Comparison of ENCODE assay signal across 8 cellular contexts in genomic region chr9:108933641-108934322, GRCh38. TPM values are rescaled to one million over a fixed set of nuclear protein-coding genes. Genes with fewer than 3 reads are reported as not detected.
DNase-seq lines count a peak whose midpoint lies in the region; ATAC-seq and TF ChIP-seq lines count a peak whose summit lies in the region.

ELP1 (minus strand) TSS chr9:108934124; CDS start chr9:108931146, 2,978 bp downstream.

- TF ChIP-seq CTCF in AG04450 (IDR thresholded peaks at IDR 0.05; ENCODE audit: low read depth, low read length): peak; percentile 44
- TF ChIP-seq CTCF in WERI-Rb-1 (IDR thresholded peaks at IDR 0.05; ENCODE audit: low read depth, low read length): peak; percentile 68
- peak in 1 of 2 donors; percentile 53 for TF ChIP-seq CTCF in mammary epithelial cell (conservative IDR thresholded peaks at IDR 0.05 in 1 of 2, IDR thresholded peaks at IDR 0.05 in 1 of 2; ENCODE audit: extremely low read depth in 1 of 2, insufficient read depth in 1 of 2, low read depth in 1 of 2, low read length in 2 of 2)
- TF ChIP-seq CTCF in spleen (IDR thresholded peaks at IDR 0.05 in 8 of 11, conservative IDR thresholded peaks at IDR 0.05 in 3 of 11): peak in 7 of 11 experiments; percentile 15 to 37 (median 26)

- peak within 1 kb of the TSS; percentile 97 for H2AFZ ChIP-seq in mammary epithelial cell (ENCODE audit: low read depth, low read length)

- H3K36me3 ChIP-seq in WERI-Rb-1 (peaks cover 37% of the 10 kb centered on the region), mammary epithelial cell (ENCODE audit: insufficient read depth, low read length) (peaks cover 17% of the 10 kb centered on the region), spleen (peaks cover 0 to 46% (median 12%) of the 10 kb centered on the region in 6 donors)

- CTCF ChIA-PET in AG04450 (lab: Charles Lee): interaction anchor here (0.9 to 1.2 kb wide), 2 partner anchors 20 to 101 kb away, joined by 4 to 5 read pairs; no protein-coding TSS in a partner anchor
- CTCF ChIA-PET in mammary epithelial cell (lab: Charles Lee; ENCODE audit: low non-redundant PET): no interaction called here

- H4K20me1 ChIP-seq in mammary epithelial cell (ENCODE audit: insufficient read depth, low read length): no peaks in the 10 kb centered on the region

- intact Hi-C loops in mammary epithelial cell (cut with micrococcal nuclease) (loop anchor here (1.0 kb wide), 2 partner anchors 83 to 385 kb away; no protein-coding TSS in a partner anchor), spleen (cut with DNase I; ENCODE audit: low total_unique reads) (loop anchor here (10.0 kb wide), 1 partner anchor 81 kb away; the partner anchor contains the start of gene CTNNAL1)

- H3K27ac Mint-ChIP-seq in immature natural killer cell: peak within 1 kb of the TSS; percentile 94 to 99 (median 97)

- H3K4me3 ChIP-seq in AG04450 (ENCODE audit: low read depth, low read length) (peak within 1 kb of the TSS; percentile 95), WERI-Rb-1 (ENCODE audit: low read depth, low read length) (peak within 1 kb of the TSS; percentile 100), mammary epithelial cell (replicated peaks in 1 of 3; ENCODE audit: insufficient read depth in 1 of 3, low read depth in 2 of 3, low read length in 3 of 3) (peak within 1 kb of the TSS; percentile 76 to 93 (median 91)), spleen (peak within 1 kb of the TSS; percentile 63 to 99 (median 86))

- peak; percentile 86 for DNase-seq in AG04450 (ENCODE audit: low read depth, low spot score)
- DNase-seq in NCI-H2196 treated with DMSO at 0.1 percent for 48 hours (lab: John Stamatoyannopoulos, UW; ENCODE audit: unreplicated experiment): peak; percentile 79
- DNase-seq in WERI-Rb-1: peak; percentile 98
- peak; percentile 94 for DNase-seq in mammary epithelial cell
- DNase-seq in immature natural killer cell: peak; percentile 90 to 92 (median 91)
- peak; percentile 98 for DNase-seq in spleen

- H3K9me3 Mint-ChIP-seq in immature natural killer cell: no peaks in the 10 kb centered on the region

- peak; percentile 76 for ATAC-seq in GM18873 (IDR thresholded peaks at IDR 0.05; ENCODE audit: low FRiP score, unreplicated experiment)
- peak; percentile 90 for ATAC-seq in HG03139 (IDR thresholded peaks at IDR 0.05; ENCODE audit: unreplicated experiment)

- peaks cover 0 to 10% (median 4%) of the 10 kb centered on the region in 3 donors for H3K36me3 Mint-ChIP-seq in immature natural killer cell

- no peak for TF ChIP-seq POLR2A in spleen (IDR thresholded peaks at IDR 0.05)

- in situ Hi-C loops in mammary epithelial cell (cut with MboI; ENCODE audit: low sequenced_read_pairs in 2 of 2): no loop called here

- peak within 1 kb of the TSS; percentile 99 for H3K4me3 Mint-ChIP-seq in immature natural killer cell

- H3K4me2 ChIP-seq in mammary epithelial cell (ENCODE audit: insufficient read depth, low read depth, low read length): peak within 1 kb of the TSS; percentile 80

- dilution Hi-C loops in mammary epithelial cell (cut with HindIII; ENCODE audit: low sequenced_read_pairs): no loop called here

- WGBS in mammary epithelial cell (ENCODE audit: low coverage, missing lambda C conversion rate): 2% methylated on average over 40 of the region's 52 CpGs
- 0 to 1% (median 0%) methylated on average over 29 to 52 of the region's 52 CpGs for WGBS in spleen, 5 donors

- H3K9ac ChIP-seq in mammary epithelial cell (ENCODE audit: insufficient read depth, low read length): peak within 1 kb of the TSS; percentile 88

- peaks cover 66% of the 10 kb centered on the region for H3K79me2 ChIP-seq in mammary epithelial cell (ENCODE audit: insufficient read depth, low read length)

- H3K9me3 ChIP-seq in AG04450 (ENCODE audit: control insufficient read depth, insufficient read depth, low read length): no peaks in the 10 kb centered on the region
- no peaks in the 10 kb centered on the region for H3K9me3 ChIP-seq in WERI-Rb-1 (ENCODE audit: severe bottlenecking)
- no peaks in the 10 kb centered on the region for H3K9me3 ChIP-seq in mammary epithelial cell (replicated peaks; ENCODE audit: insufficient read depth, low read length)
- H3K9me3 ChIP-seq in spleen: no peaks in the 10 kb centered on the region

- peaks cover 0 to 8% (median 7%) of the 10 kb centered on the region in 3 donors for H3K27me3 Mint-ChIP-seq in immature natural killer cell (ENCODE audit: low read depth in 3 of 3)

- H3K4me1 ChIP-seq in mammary epithelial cell (ENCODE audit: insufficient read depth, low read length) (peaks cover 14% of the 10 kb centered on the region), spleen (peaks cover 8 to 46% (median 34%) of the 10 kb centered on the region in 6 donors)

- H3K27me3 ChIP-seq in AG04450 (ENCODE audit: control insufficient read depth, insufficient read depth, low read length): no peaks in the 10 kb centered on the region
- H3K27me3 ChIP-seq in WERI-Rb-1 (ENCODE audit: insufficient read depth, low read depth, severe bottlenecking): no peaks in the 10 kb centered on the region
- no peaks in the 10 kb centered on the region for H3K27me3 ChIP-seq in mammary epithelial cell (ENCODE audit: insufficient read depth, low read length)
- H3K27me3 ChIP-seq in spleen (replicated peaks in 1 of 7): no peaks in the 10 kb centered on the region

- H3K4me1 Mint-ChIP-seq in immature natural killer cell: peaks cover 27 to 48% of the 10 kb centered on the region in 2 donors

- H3K27ac ChIP-seq in AG04450 (ENCODE audit: low read depth, low read length) (peak within 1 kb of the TSS; percentile 85), WERI-Rb-1 (peak within 1 kb of the TSS; percentile 90), mammary epithelial cell (ENCODE audit: insufficient read depth, low read depth, low read length) (peak within 1 kb of the TSS; percentile 80), spleen (peak within 1 kb of the TSS; percentile 79 to 93 (median 92))

- POLR2A ChIA-PET in AG04450 (lab: Yijun Ruan, JAX): no interaction called here

- BruUV-seq in mammary epithelial cell (replicated peaks; lab: Mats Ljungman, UMichigan): TSS peak; percentile 12

RNA-seq across cellular contexts. Expression of gene ELP1, which starts in this region (rescaled TPM):
- polyA plus RNA-seq in AG04450 (2011; rRNA removed) (29.9 and 30.0 TPM in 2 replicates), mammary epithelial cell (17.6 TPM), immature natural killer cell (10 to 100 TPM in 2 of 3 donors, 1 to 10 TPM in 1; 9.2 to 18.8 (median 17.3) TPM), spleen (10 to 100 TPM in 2 of 3 donors, 1 to 10 TPM in 1; 9.9 to 14.5 (median 13.6) TPM)
- 25.5 and 28.9 TPM in 2 replicates for polyA minus RNA-seq in AG04450 (2011; rRNA and poly(A)+ RNA removed)
- total RNA-seq in mammary epithelial cell (10 to 100 TPM; 24.2 to 30.2 TPM), spleen (10 to 100 TPM; 13.6 to 30.5 (median 19.1) TPM)
- 23.4 TPM for polyA minus RNA-seq in mammary epithelial cell

Comparison
In these comparisons a context has a peak if more than half of its experiments do, and no peak if none do; other contexts are left out.
1. Peak in every context shown above with its lines: DNase-seq, ATAC-seq, H3K4me3 ChIP-seq and H3K27ac ChIP-seq.